In the genomic region with DNA sequence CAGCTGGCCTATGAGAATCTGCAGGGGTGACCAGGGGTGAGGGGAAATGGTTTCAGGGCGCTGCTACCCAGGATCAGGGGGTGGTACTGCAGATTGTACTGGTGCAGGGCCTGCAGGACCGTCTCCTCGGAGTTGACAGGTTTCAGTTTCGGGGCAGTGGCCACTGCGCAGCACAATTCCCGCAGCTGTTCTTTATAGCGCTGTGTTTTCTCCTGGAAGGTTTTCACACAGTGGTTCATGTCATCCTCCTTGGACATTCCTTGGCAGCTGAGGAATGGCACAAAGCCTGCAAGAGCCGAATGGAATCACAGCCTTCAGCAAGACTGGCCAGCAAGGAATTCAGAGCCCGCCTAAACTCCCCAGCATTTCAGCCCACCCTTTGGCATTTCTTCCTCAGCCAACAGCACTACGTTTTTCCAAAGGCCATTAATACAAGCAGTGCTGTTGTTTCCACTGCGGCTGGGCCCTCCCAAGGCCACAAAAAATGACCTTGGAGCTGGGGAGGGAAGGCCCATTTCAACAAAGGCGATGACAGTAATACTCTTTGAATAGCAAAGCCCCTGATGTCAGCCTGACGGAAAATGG, we compare ENCODE assay signal across 16 cellular contexts. TPM values are rescaled to one million over a fixed set of nuclear protein-coding genes. Genes with fewer than 3 reads are reported as not detected.
DNase-seq lines count a peak whose midpoint lies in the region; ATAC-seq and TF ChIP-seq lines count a peak whose summit lies in the region.
"Had no signal": no experiment of that assay in that cellular context is flagged by ENCODE, and none has a peak within 500 bp of the region (broad histone marks: within the 10 kb centered on the region; RNA-seq: fewer than 3 reads in every experiment).

No MANE protein-coding gene starts in this region.

- DNase-seq in WTC11 (ENCODE audit: low spot score) = no peak
- DNase-seq in foreskin melanocyte = peak; percentile 9
- DNase-seq in osteoblast (ENCODE audit: insufficient read length, low spot score, missing footprints) = peak; percentile 87
- DNase-seq in uterus = peak in 1 of 2 donors; percentile 63
- DNase-seq in amniotic stem cell (lab: John Stamatoyannopoulos, UW) = no peak
- DNase-seq in NCI-H1417 (lab: John Stamatoyannopoulos, UW) = no peak
- no peak for DNase-seq in activated CD4-positive, alpha-beta memory T cell treated with anti-CD3 and anti-CD28 coated beads for 36 hours
- DNase-seq: activated naive CD4-positive, alpha-beta T cell treated with anti-CD3 and anti-CD28 coated beads for 36 hours; Calu3; Kasumi-1; stimulated activated CD4-positive, alpha-beta T cell treated with anti-CD3 and anti-CD28 coated beads, Interleukin-4, amount 100 ng/mL, for 4 hours; T-helper 2 cell had no signal

- H3K4me3 ChIP-seq in osteoblast (ENCODE audit: insufficient read depth, low read length) (peak overlapping the region; percentile 65), uterus (peak overlapping the region; percentile 4 to 10)

- H2AFZ ChIP-seq in osteoblast (ENCODE audit: low read length) = peak overlapping the region; percentile 67

- peaks cover 6% of the 10 kb centered on the region for H3K9me3 Mint-ChIP-seq in WTC11
- no peaks in the 10 kb centered on the region for H3K9me3 Mint-ChIP-seq in activated CD4-positive, alpha-beta memory T cell treated with anti-CD3 and anti-CD28 coated beads for 36 hours
- H3K9me3 Mint-ChIP-seq: activated naive CD4-positive, alpha-beta T cell treated with anti-CD3 and anti-CD28 coated beads for 36 hours had no signal

- H3K27ac Mint-ChIP-seq in WTC11 = no peak overlapping the region
- H3K27ac Mint-ChIP-seq in activated CD4-positive, alpha-beta memory T cell treated with anti-CD3 and anti-CD28 coated beads for 36 hours = no peak overlapping the region
- H3K27ac Mint-ChIP-seq: activated naive CD4-positive, alpha-beta T cell treated with anti-CD3 and anti-CD28 coated beads for 36 hours had no signal

- peak overlapping the region; percentile 79 for H3K4me2 ChIP-seq in osteoblast (ENCODE audit: insufficient read depth, low read length)

- CTCF ChIA-PET in WTC11 (lab: Charles Lee) = no interaction called here
- CTCF ChIA-PET in activated CD4-positive, alpha-beta memory T cell treated with anti-CD3 and anti-CD28 coated beads for 36 hours (lab: Charles Lee) = no interaction called here

- H3K9me3 ChIP-seq in osteoblast (ENCODE audit: low read depth, low read length) (no peaks in the 10 kb centered on the region), uterus (no peaks in the 10 kb centered on the region)

- ATAC-seq in WTC11 = no peak

- TF ChIP-seq POLR2A in uterus (IDR thresholded peaks at IDR 0.05) = no peak

- H3K36me3 ChIP-seq in osteoblast (ENCODE audit: insufficient read depth, low read length) (no peaks in the 10 kb centered on the region), uterus (no peaks in the 10 kb centered on the region)

- no peaks in the 10 kb centered on the region for H3K27me3 Mint-ChIP-seq in WTC11 (ENCODE audit: low read depth)
- peaks cover 29% of the 10 kb centered on the region for H3K27me3 Mint-ChIP-seq in activated CD4-positive, alpha-beta memory T cell treated with anti-CD3 and anti-CD28 coated beads for 36 hours

- peaks cover 3% of the 10 kb centered on the region for H3K4me1 ChIP-seq in osteoblast (ENCODE audit: insufficient read depth, low read length)
- no peaks in the 10 kb centered on the region for H3K4me1 ChIP-seq in uterus

- POLR2A ChIA-PET in WTC11 (lab: Charles Lee) = no interaction called here
- POLR2A ChIA-PET in activated CD4-positive, alpha-beta memory T cell treated with anti-CD3 and anti-CD28 coated beads for 36 hours (lab: Charles Lee) = no interaction called here

- peaks cover 32% of the 10 kb centered on the region for H3K36me3 Mint-ChIP-seq in WTC11
- H3K36me3 Mint-ChIP-seq in activated CD4-positive, alpha-beta memory T cell treated with anti-CD3 and anti-CD28 coated beads for 36 hours = no peaks in the 10 kb centered on the region

- H3K79me2 ChIP-seq in osteoblast (ENCODE audit: insufficient read depth, low read length) = no peaks in the 10 kb centered on the region

- no peak overlapping the region for H3K4me3 Mint-ChIP-seq in WTC11
- H3K4me3 Mint-ChIP-seq in activated CD4-positive, alpha-beta memory T cell treated with anti-CD3 and anti-CD28 coated beads for 36 hours = no peak overlapping the region
- H3K4me3 Mint-ChIP-seq: activated naive CD4-positive, alpha-beta T cell treated with anti-CD3 and anti-CD28 coated beads for 36 hours had no signal

- intact Hi-C loops in uterus (cut with DNase I; ENCODE audit: low total_unique reads) = no loop called here
- intact Hi-C loops in activated CD4-positive, alpha-beta memory T cell treated with anti-CD3 and anti-CD28 coated beads for 36 hours (cut with micrococcal nuclease) = no loop called here

- H3K27me3 ChIP-seq in osteoblast (ENCODE audit: insufficient read depth, low read length) (peaks cover 5% of the 10 kb centered on the region), uterus (no peaks in the 10 kb centered on the region)

- peaks cover 27% of the 10 kb centered on the region for H3K4me1 Mint-ChIP-seq in WTC11
- no peaks in the 10 kb centered on the region for H3K4me1 Mint-ChIP-seq in activated CD4-positive, alpha-beta memory T cell treated with anti-CD3 and anti-CD28 coated beads for 36 hours (ENCODE audit: low read depth)

- H4K20me1 ChIP-seq in osteoblast (ENCODE audit: insufficient read depth, low read length) = no peaks in the 10 kb centered on the region

- H3K27ac ChIP-seq in osteoblast (ENCODE audit: low read depth, low read length) (no peak overlapping the region), uterus (peak overlapping the region; percentile 45 to 55)

- TF ChIP-seq CTCF in WTC11 (IDR thresholded peaks at IDR 0.05) (no peak), osteoblast (IDR thresholded peaks at IDR 0.05; ENCODE audit: extremely low read depth, low read depth, low read length) (no peak), uterus (IDR thresholded peaks at IDR 0.05) (no peak)

TF ChIP-seq in WTC11, 78 proteins besides CTCF, POLR2A, EP300 and RAD21:
- TF ChIP-seq GABPB1 (CRISPR knock-in tag; IDR thresholded peaks at IDR 0.05) = 0 out of 2 replicates have a peak, but pooled peaks have one; percentile 23
- no peak for TF ChIP-seq NR3C1 (CRISPR knock-in tag; conservative IDR thresholded peaks at IDR 0.05; ENCODE audit: low read depth)
- TF ChIP-seq SMAD4 (CRISPR knock-in tag; IDR thresholded peaks at IDR 0.05) = no peak
- TF ChIP-seq, protein P1, sequence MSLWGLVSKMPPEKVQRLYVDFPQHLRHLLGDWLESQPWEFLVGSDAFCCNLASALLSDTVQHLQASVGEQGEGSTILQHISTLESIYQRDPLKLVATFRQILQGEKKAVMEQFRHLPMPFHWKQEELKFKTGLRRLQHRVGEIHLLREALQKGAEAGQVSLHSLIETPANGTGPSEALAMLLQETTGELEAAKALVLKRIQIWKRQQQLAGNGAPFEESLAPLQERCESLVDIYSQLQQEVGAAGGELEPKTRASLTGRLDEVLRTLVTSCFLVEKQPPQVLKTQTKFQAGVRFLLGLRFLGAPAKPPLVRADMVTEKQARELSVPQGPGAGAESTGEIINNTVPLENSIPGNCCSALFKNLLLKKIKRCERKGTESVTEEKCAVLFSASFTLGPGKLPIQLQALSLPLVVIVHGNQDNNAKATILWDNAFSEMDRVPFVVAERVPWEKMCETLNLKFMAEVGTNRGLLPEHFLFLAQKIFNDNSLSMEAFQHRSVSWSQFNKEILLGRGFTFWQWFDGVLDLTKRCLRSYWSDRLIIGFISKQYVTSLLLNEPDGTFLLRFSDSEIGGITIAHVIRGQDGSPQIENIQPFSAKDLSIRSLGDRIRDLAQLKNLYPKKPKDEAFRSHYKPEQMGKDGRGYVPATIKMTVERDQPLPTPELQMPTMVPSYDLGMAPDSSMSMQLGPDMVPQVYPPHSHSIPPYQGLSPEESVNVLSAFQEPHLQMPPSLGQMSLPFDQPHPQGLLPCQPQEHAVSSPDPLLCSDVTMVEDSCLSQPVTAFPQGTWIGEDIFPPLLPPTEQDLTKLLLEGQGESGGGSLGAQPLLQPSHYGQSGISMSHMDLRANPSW (CRISPR knock-in tag; conservative IDR thresholded peaks at IDR 0.05; ENCODE audit: low read depth) = no peak
- no peak for TF ChIP-seq MYBL2 (CRISPR knock-in tag; IDR thresholded peaks at IDR 0.05)

RNA-seq across cellular contexts. Expression of a gene that starts 44.9 kb away (rescaled TPM):
- total RNA-seq in WTC11 (2021) (0.28 to 0.76 TPM (median 0.57 TPM) in 3 replicates), osteoblast (not detected in 2 replicates), uterus (not detected)
- total RNA-seq in activated CD4-positive, alpha-beta memory T cell treated with anti-CD3 and anti-CD28 coated beads for 36 hours = not detected
- total RNA-seq: activated naive CD4-positive, alpha-beta T cell treated with anti-CD3 and anti-CD28 coated beads for 36 hours; Calu3; glomerular endothelial cell; kidney epithelial cell; OCI-LY7; subcutaneous adipose tissue had no signal

Comparison
In these comparisons a context has a peak if more than half of its experiments do, and no peak if none do; other contexts are left out.
1. DNase-seq: peak in foreskin melanocyte (single experiment) and osteoblast (single experiment); none in WTC11 (single experiment), amniotic stem cell (single experiment), NCI-H1417 (0 of 3) and activated CD4-positive, alpha-beta memory T cell treated with anti-CD3 and anti-CD28 coated beads for 36 hours (single experiment).